In the genomic region with DNA sequence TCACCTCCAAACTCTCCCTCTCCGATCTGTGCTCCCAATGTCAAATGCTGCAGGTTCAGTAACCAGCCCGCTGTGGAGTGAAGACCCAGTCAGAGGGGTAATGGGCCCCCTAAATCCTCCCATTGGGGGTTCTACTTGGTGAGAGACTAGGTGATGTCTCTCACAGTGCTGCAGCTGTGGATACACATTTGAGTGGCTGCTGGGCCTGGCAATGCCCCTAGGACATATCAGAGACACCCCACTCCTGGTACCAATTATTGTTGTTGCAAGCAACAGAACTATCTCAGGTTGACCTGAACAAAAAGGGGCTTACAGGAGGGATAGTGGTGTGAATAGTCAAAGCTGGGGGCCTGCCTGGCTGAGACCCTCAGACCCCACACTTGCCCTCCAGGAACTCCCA, we compare ENCODE assay signal across 19 cellular contexts. TPM values are rescaled to one million over a fixed set of nuclear protein-coding genes. Genes with fewer than 3 reads are reported as not detected.
DNase-seq lines count a peak whose midpoint lies in the region; ATAC-seq, FAIRE-seq and TF ChIP-seq lines count a peak whose summit lies in the region.
"Had no signal": no experiment of that assay in that cellular context is flagged by ENCODE, and none has a peak within 500 bp of the region (broad histone marks: within the 10 kb centered on the region; RNA-seq: fewer than 3 reads in every experiment).

No MANE protein-coding gene starts in this region.

- intact Hi-C loops in activated CD4-positive, alpha-beta T cell treated with anti-CD3 and anti-CD28 coated beads, Interleukin-2, amount 10 ng/mL, durations not matched to agents 24 days and 14 days (cut with micrococcal nuclease), result no loop called here
- intact Hi-C loops in ovary (cut with DNase I), result no loop called here

- ATAC-seq in stimulated activated naive B cell treated with anti-CD40 and anti-IgM and Interleukin-4, amounts not matched to agents 10 μg/mL and 1 μg/mL and 100 μg/mL, for 72 hours (replicated peaks), result no peak
- ATAC-seq in HG03439 (IDR thresholded peaks at IDR 0.05; ENCODE audit: unreplicated experiment), result no peak
- ATAC-seq: CD8-positive, alpha-beta T cell had no signal

- POLR2A ChIA-PET in activated CD4-positive, alpha-beta T cell treated with anti-CD3 and anti-CD28 coated beads, Interleukin-2, amount 10 ng/mL, durations not matched to agents 7 days and 5 days (lab: Charles Lee), result no interaction called here

- H3K9me3 Mint-ChIP-seq in activated CD4-positive, alpha-beta T cell treated with anti-CD3 and anti-CD28 coated beads, Interleukin-2, amount 10 ng/mL, durations not matched to agents 7 days and 5 days, result peaks cover 19% of the 10 kb centered on the region
- peaks cover 12% of the 10 kb centered on the region for H3K9me3 Mint-ChIP-seq in activated CD4-positive, alpha-beta T cell treated with anti-CD3 and anti-CD28 coated beads, Interleukin-2, amount 10 ng/mL, durations not matched to agents 24 days and 14 days
- peaks cover 13 to 14% of the 10 kb centered on the region in 2 donors for H3K9me3 Mint-ChIP-seq in stimulated activated naive B cell treated with anti-CD40 and anti-IgM and Interleukin-4, amounts not matched to agents 10 μg/mL and 1 μg/mL and 100 μg/mL, for 72 hours

- TF ChIP-seq CTCF in bronchial epithelial cell (IDR thresholded peaks at IDR 0.05; ENCODE audit: insufficient read depth, low read length, severe bottlenecking) (no peak), ovary (IDR thresholded peaks at IDR 0.05) (no peak)

- no peak overlapping the region for H3K4me3 Mint-ChIP-seq in activated CD4-positive, alpha-beta T cell treated with anti-CD3 and anti-CD28 coated beads, Interleukin-2, amount 10 ng/mL, durations not matched to agents 7 days and 5 days
- no peak overlapping the region for H3K4me3 Mint-ChIP-seq in activated CD4-positive, alpha-beta T cell treated with anti-CD3 and anti-CD28 coated beads, Interleukin-2, amount 10 ng/mL, durations not matched to agents 24 days and 14 days
- no peak overlapping the region for H3K4me3 Mint-ChIP-seq in stimulated activated naive B cell treated with anti-CD40 and anti-IgM and Interleukin-4, amounts not matched to agents 10 μg/mL and 1 μg/mL and 100 μg/mL, for 72 hours
- H3K4me3 Mint-ChIP-seq: CD14-positive monocyte; CD8-positive, alpha-beta T cell; HFFc6 had no signal

- FAIRE-seq in bronchial epithelial cell (lab: Jason Lieb, UNC), result peak; percentile 50
- FAIRE-seq: GM12892 had no signal

- TF ChIP-seq EP300 in ovary (IDR thresholded peaks at IDR 0.05), result no peak

- no peak overlapping the region for H3K4me3 ChIP-seq in bronchial epithelial cell (ENCODE audit: low read depth, low read length)
- no peak overlapping the region for H3K4me3 ChIP-seq in ovary

- peaks cover 1% of the 10 kb centered on the region for H3K27me3 Mint-ChIP-seq in activated CD4-positive, alpha-beta T cell treated with anti-CD3 and anti-CD28 coated beads, Interleukin-2, amount 10 ng/mL, durations not matched to agents 7 days and 5 days
- peaks cover 3% of the 10 kb centered on the region for H3K27me3 Mint-ChIP-seq in activated CD4-positive, alpha-beta T cell treated with anti-CD3 and anti-CD28 coated beads, Interleukin-2, amount 10 ng/mL, durations not matched to agents 24 days and 14 days
- no peaks in the 10 kb centered on the region for H3K27me3 Mint-ChIP-seq in stimulated activated naive B cell treated with anti-CD40 and anti-IgM and Interleukin-4, amounts not matched to agents 10 μg/mL and 1 μg/mL and 100 μg/mL, for 72 hours

- no peak for DNase-seq in activated CD4-positive, alpha-beta T cell treated with anti-CD3 and anti-CD28 coated beads, Interleukin-2, amount 10 ng/mL, durations not matched to agents 7 days and 5 days
- DNase-seq in activated CD4-positive, alpha-beta T cell treated with anti-CD3 and anti-CD28 coated beads, Interleukin-2, amount 10 ng/mL, durations not matched to agents 24 days and 14 days, result no peak
- DNase-seq in bronchial epithelial cell (ENCODE audit: low read depth) (no peak), ovary (no peak)
- no peak for DNase-seq in stimulated activated naive B cell treated with anti-CD40 and anti-IgM and Interleukin-4, amounts not matched to agents 10 μg/mL and 1 μg/mL and 100 μg/mL, for 72 hours
- DNase-seq: Caco-2; CD8-positive, alpha-beta T cell; DND-41; GDM1; GOT3; H9; HFFc6 had no signal

- CTCF ChIA-PET in activated CD4-positive, alpha-beta T cell treated with anti-CD3 and anti-CD28 coated beads, Interleukin-2, amount 10 ng/mL, durations not matched to agents 7 days and 5 days (lab: Charles Lee), result interaction anchor here (0.6 to 0.8 kb wide), 2 partner anchors 13 to 108 kb away, joined by 3 to 4 read pairs; no protein-coding TSS in a partner anchor

- peaks cover 2% of the 10 kb centered on the region for H3K27me3 ChIP-seq in bronchial epithelial cell (ENCODE audit: control insufficient read depth, insufficient read depth, low read length)
- H3K27me3 ChIP-seq in ovary, result no peaks in the 10 kb centered on the region

- peak overlapping the region; percentile 48 for H3K27ac Mint-ChIP-seq in activated CD4-positive, alpha-beta T cell treated with anti-CD3 and anti-CD28 coated beads, Interleukin-2, amount 10 ng/mL, durations not matched to agents 7 days and 5 days
- H3K27ac Mint-ChIP-seq in activated CD4-positive, alpha-beta T cell treated with anti-CD3 and anti-CD28 coated beads, Interleukin-2, amount 10 ng/mL, durations not matched to agents 24 days and 14 days, result no peak overlapping the region
- peak overlapping the region; percentile 67 for H3K27ac Mint-ChIP-seq in stimulated activated naive B cell treated with anti-CD40 and anti-IgM and Interleukin-4, amounts not matched to agents 10 μg/mL and 1 μg/mL and 100 μg/mL, for 72 hours
- H3K27ac Mint-ChIP-seq: CD14-positive monocyte; CD8-positive, alpha-beta T cell; H9; HFFc6 had no signal

- peaks cover 25% of the 10 kb centered on the region for H3K36me3 Mint-ChIP-seq in activated CD4-positive, alpha-beta T cell treated with anti-CD3 and anti-CD28 coated beads, Interleukin-2, amount 10 ng/mL, durations not matched to agents 7 days and 5 days (ENCODE audit: low read depth)
- H3K36me3 Mint-ChIP-seq in activated CD4-positive, alpha-beta T cell treated with anti-CD3 and anti-CD28 coated beads, Interleukin-2, amount 10 ng/mL, durations not matched to agents 24 days and 14 days (ENCODE audit: low read depth), result peaks cover 28% of the 10 kb centered on the region
- H3K36me3 Mint-ChIP-seq in stimulated activated naive B cell treated with anti-CD40 and anti-IgM and Interleukin-4, amounts not matched to agents 10 μg/mL and 1 μg/mL and 100 μg/mL, for 72 hours, result peaks cover 18 to 26% of the 10 kb centered on the region in 2 donors

- no peaks in the 10 kb centered on the region for H3K4me1 ChIP-seq in ovary (ENCODE audit: insufficient read depth)
- H3K4me1 ChIP-seq: Caco-2 had no signal

- H3K9me3 ChIP-seq in ovary, result peaks cover 0 to 14% of the 10 kb centered on the region in 2 donors

- H3K27ac ChIP-seq in ovary, result no peak overlapping the region
- H3K27ac ChIP-seq: 22Rv1, HL-60 had no signal

- 95 to 99% (median 95%) methylated on average over 2 of the region's 2 CpGs for WGBS in ovary, 3 donors

- peaks cover 21% of the 10 kb centered on the region for H3K4me1 Mint-ChIP-seq in activated CD4-positive, alpha-beta T cell treated with anti-CD3 and anti-CD28 coated beads, Interleukin-2, amount 10 ng/mL, durations not matched to agents 7 days and 5 days
- H3K4me1 Mint-ChIP-seq in activated CD4-positive, alpha-beta T cell treated with anti-CD3 and anti-CD28 coated beads, Interleukin-2, amount 10 ng/mL, durations not matched to agents 24 days and 14 days, result peaks cover 3% of the 10 kb centered on the region
- peaks cover 9 to 13% of the 10 kb centered on the region in 2 donors for H3K4me1 Mint-ChIP-seq in stimulated activated naive B cell treated with anti-CD40 and anti-IgM and Interleukin-4, amounts not matched to agents 10 μg/mL and 1 μg/mL and 100 μg/mL, for 72 hours

- H3K36me3 ChIP-seq in bronchial epithelial cell (ENCODE audit: control insufficient read depth, insufficient read depth, low read length) (no peaks in the 10 kb centered on the region), ovary (no peaks in the 10 kb centered on the region)

- TF ChIP-seq POLR2A in ovary (IDR thresholded peaks at IDR 0.05), result no peak

RNA-seq across cellular contexts. Expression of a gene that starts 4.6 kb away (rescaled TPM):
- total RNA-seq in activated CD4-positive, alpha-beta T cell treated with anti-CD3 and anti-CD28 coated beads, Interleukin-2, amount 10 ng/mL, durations not matched to agents 7 days and 5 days, result 10 to 100 TPM; 14.8 to 18.3 TPM
- 31.6 and 32.3 TPM in 2 replicates for total RNA-seq in activated CD4-positive, alpha-beta T cell treated with anti-CD3 and anti-CD28 coated beads, Interleukin-2, amount 10 ng/mL, durations not matched to agents 24 days and 14 days
- total RNA-seq in bronchial epithelial cell (not detected in 2 replicates), ovary (1 to 10 TPM in 3 of 7 donors, under 1 TPM in 4; 0.40 to 1.4 (median 0.98) TPM)
- under 1 TPM; 0.25 to 0.44 TPM for polyA plus RNA-seq in ovary
- total RNA-seq: HFFc6 had no signal
- polyA plus RNA-seq: BJ had no signal

RNA-seq across cellular contexts. Expression of a gene that starts 9.6 kb away (rescaled TPM):
- total RNA-seq in activated CD4-positive, alpha-beta T cell treated with anti-CD3 and anti-CD28 coated beads, Interleukin-2, amount 10 ng/mL, durations not matched to agents 7 days and 5 days, result not detected
- not detected in 2 replicates for total RNA-seq in activated CD4-positive, alpha-beta T cell treated with anti-CD3 and anti-CD28 coated beads, Interleukin-2, amount 10 ng/mL, durations not matched to agents 24 days and 14 days
- not detected in 2 replicates for total RNA-seq in bronchial epithelial cell
- total RNA-seq in ovary, result under 1 TPM in 1 of 7 donors, not detected in 6; 0.13 TPM
- polyA plus RNA-seq in ovary, result under 1 TPM in 1 of 2 donors, not detected in 1; 0.13 TPM
- total RNA-seq: A673; Caco-2; CD8-positive, alpha-beta T cell; H9; HFFc6 had no signal
- polyA plus RNA-seq: BJ, CD14-positive monocyte had no signal

RNA-seq across cellular contexts. Expression of a gene that starts 19.1 kb away (rescaled TPM):
- total RNA-seq in activated CD4-positive, alpha-beta T cell treated with anti-CD3 and anti-CD28 coated beads, Interleukin-2, amount 10 ng/mL, durations not matched to agents 7 days and 5 days, result 10 to 100 TPM; 78.4 to 81.3 TPM
- 91.4 and 96.6 TPM in 2 replicates for total RNA-seq in activated CD4-positive, alpha-beta T cell treated with anti-CD3 and anti-CD28 coated beads, Interleukin-2, amount 10 ng/mL, durations not matched to agents 24 days and 14 days
- 84.8 and 87.3 TPM in 2 replicates for total RNA-seq in bronchial epithelial cell
- 100 to 1,000 TPM in 2 of 7 donors, 10 to 100 TPM in 5; 42.4 to 113 (median 64.4) TPM for total RNA-seq in ovary
- polyA plus RNA-seq in ovary, result 10 to 100 TPM; 14.5 to 80.8 TPM

RNA-seq across cellular contexts. Expression of a gene that starts 20.1 kb away (rescaled TPM):
- 10 to 100 TPM; 45.8 to 46.2 TPM for total RNA-seq in activated CD4-positive, alpha-beta T cell treated with anti-CD3 and anti-CD28 coated beads, Interleukin-2, amount 10 ng/mL, durations not matched to agents 7 days and 5 days
- 41.5 and 48.7 TPM in 2 replicates for total RNA-seq in activated CD4-positive, alpha-beta T cell treated with anti-CD3 and anti-CD28 coated beads, Interleukin-2, amount 10 ng/mL, durations not matched to agents 24 days and 14 days
- 11.3 and 17.8 TPM in 2 replicates for total RNA-seq in bronchial epithelial cell
- total RNA-seq in ovary, result 10 to 100 TPM; 18.1 to 25.4 (median 21.5) TPM
- polyA plus RNA-seq in ovary, result 10 to 100 TPM in 1 of 2 donors, under 1 TPM in 1; 0.88 to 19.9 TPM

Comparison
In these comparisons a context has a peak if more than half of its experiments do, and no peak if none do; other contexts are left out.
1. RNA of a gene that starts 4.6 kb away (total RNA-seq): 31.6 to 32.3 TPM in activated CD4-positive, alpha-beta T cell treated with anti-CD3 and anti-CD28 coated beads, Interleukin-2, amount 10 ng/mL, durations not matched to agents 24 days and 14 days and 14.8 to 18.3 TPM in activated CD4-positive, alpha-beta T cell treated with anti-CD3 and anti-CD28 coated beads, Interleukin-2, amount 10 ng/mL, durations not matched to agents 7 days and 5 days; 0.40 to 1.4 TPM in ovary and not detected in bronchial epithelial cell; every median in the first group is over 4 times any median in the second.